Comparison of ENCODE assay signal across 19 cellular contexts in genomic region chr1:45016767-45017166, GRCh38.
"Had no signal": no experiment of that assay in that cellular context is flagged by ENCODE, and none has a peak within 500 bp of the region (broad histone marks: within the 10 kb centered on the region; RNA-seq: fewer than 3 reads in every experiment).

No MANE protein-coding gene starts in this region.

- H3K27ac Mint-ChIP-seq: activated CD4-positive, alpha-beta memory T cell treated with anti-CD3 and anti-CD28 coated beads for 36 hours; activated naive CD4-positive, alpha-beta T cell treated with anti-CD3 and anti-CD28 coated beads, Interleukin-2, amount 10 ng/mL, durations not matched to agents 7 days and 5 days; dendritic cell treated with granulocyte-macrophage colony-stimulating factor and Interleukin-4, amounts not matched to agents 40 ng/mL and 50 ng/mL, for 4 days; neural progenitor cell; stimulated activated naive CD8-positive, alpha-beta T cell treated with anti-CD3 and anti-CD28 coated beads, Interleukin-15, amount 100 ng/mL, for 72 hours had no signal

- H3K4me3 Mint-ChIP-seq: activated CD4-positive, alpha-beta memory T cell treated with anti-CD3 and anti-CD28 coated beads for 36 hours; activated naive CD4-positive, alpha-beta T cell treated with anti-CD3 and anti-CD28 coated beads, Interleukin-2, amount 10 ng/mL, durations not matched to agents 7 days and 5 days; brain; dendritic cell treated with granulocyte-macrophage colony-stimulating factor and Interleukin-4, amounts not matched to agents 40 ng/mL and 50 ng/mL, for 4 days; naive B cell; neural progenitor cell; stimulated activated naive CD8-positive, alpha-beta T cell treated with anti-CD3 and anti-CD28 coated beads, Interleukin-15, amount 100 ng/mL, for 72 hours had no signal

- H3K27me3 Mint-ChIP-seq: activated CD4-positive, alpha-beta memory T cell treated with anti-CD3 and anti-CD28 coated beads for 36 hours; activated naive CD4-positive, alpha-beta T cell treated with anti-CD3 and anti-CD28 coated beads, Interleukin-2, amount 10 ng/mL, durations not matched to agents 7 days and 5 days; dendritic cell treated with granulocyte-macrophage colony-stimulating factor and Interleukin-4, amounts not matched to agents 40 ng/mL and 50 ng/mL, for 4 days; naive B cell; stimulated activated naive CD8-positive, alpha-beta T cell treated with anti-CD3 and anti-CD28 coated beads, Interleukin-15, amount 100 ng/mL, for 72 hours had no signal

- H3K36me3 Mint-ChIP-seq: neural progenitor cell had no signal

- DNase-seq: activated CD4-positive, alpha-beta memory T cell treated with anti-CD3 and anti-CD28 coated beads for 36 hours; activated CD4-positive, alpha-beta T cell treated with anti-CD3 and anti-CD28 coated beads for 48 hours; activated effector memory CD4-positive, alpha-beta T cell treated with anti-CD3 and anti-CD28 coated beads, Interleukin-2, amount 50 U/mL, for 16 hours; activated naive CD4-positive, alpha-beta T cell treated with anti-CD3 and anti-CD28 coated beads, Interleukin-2, amount 10 ng/mL, durations not matched to agents 7 days and 5 days; activated T-cell treated with anti-CD3 and anti-CD28 coated beads for 4 hours; anterior cingulate cortex; effector CD8-positive, alpha-beta T cell; heart right ventricle; islet precursor cell; left cardiac atrium; mesenchymal stem cell; naive B cell; stimulated activated CD4-positive, alpha-beta T cell treated with anti-CD3 and anti-CD28 coated beads, Interleukin-4, amount 100 ng/mL, for 24 hours; stimulated activated naive CD8-positive, alpha-beta T cell treated with anti-CD3 and anti-CD28 coated beads, Interleukin-15, amount 100 ng/mL, for 72 hours; T-helper 1 cell; uterus had no signal

- H3K9me3 Mint-ChIP-seq: activated CD4-positive, alpha-beta memory T cell treated with anti-CD3 and anti-CD28 coated beads for 36 hours; activated naive CD4-positive, alpha-beta T cell treated with anti-CD3 and anti-CD28 coated beads, Interleukin-2, amount 10 ng/mL, durations not matched to agents 7 days and 5 days; brain; dendritic cell treated with granulocyte-macrophage colony-stimulating factor and Interleukin-4, amounts not matched to agents 40 ng/mL and 50 ng/mL, for 4 days; naive B cell; neural progenitor cell; stimulated activated naive CD8-positive, alpha-beta T cell treated with anti-CD3 and anti-CD28 coated beads, Interleukin-15, amount 100 ng/mL, for 72 hours had no signal
